14 cellular contexts compared by ENCODE assay signal in genomic region chr7:39987641-39988347, GRCh38. TPM values are rescaled to one million over a fixed set of nuclear protein-coding genes. Genes with fewer than 3 reads are reported as not detected.
DNase-seq lines count a peak whose midpoint lies in the region; ATAC-seq and TF ChIP-seq lines count a peak whose summit lies in the region.
"Had no signal": no experiment of that assay in that cellular context is flagged by ENCODE, and none has a peak within 500 bp of the region (broad histone marks: within the 10 kb centered on the region; RNA-seq: fewer than 3 reads in every experiment).

No MANE protein-coding gene starts in this region.

- H3K9me3 Mint-ChIP-seq in activated T-cell treated with anti-CD3 and anti-CD28 coated beads, Interleukin-2, amount 50 U/mL, for 72 hours = no peaks in the 10 kb centered on the region
- no peaks in the 10 kb centered on the region for H3K9me3 Mint-ChIP-seq in stimulated activated naive CD8-positive, alpha-beta T cell treated with anti-CD3 and anti-CD28 coated beads, Interleukin-15, Interleukin-2, amounts not matched to agents 100 ng/mL and 50 ng/mL, for 24 hours

- no peaks in the 10 kb centered on the region for H3K27me3 Mint-ChIP-seq in activated T-cell treated with anti-CD3 and anti-CD28 coated beads, Interleukin-2, amount 50 U/mL, for 72 hours (ENCODE audit: low read depth)
- no peaks in the 10 kb centered on the region for H3K27me3 Mint-ChIP-seq in stimulated activated naive CD8-positive, alpha-beta T cell treated with anti-CD3 and anti-CD28 coated beads, Interleukin-15, Interleukin-2, amounts not matched to agents 100 ng/mL and 50 ng/mL, for 24 hours

- H3K4me1 Mint-ChIP-seq in activated T-cell treated with anti-CD3 and anti-CD28 coated beads, Interleukin-2, amount 50 U/mL, for 72 hours (ENCODE audit: low read depth) = peaks cover 48% of the 10 kb centered on the region
- H3K4me1 Mint-ChIP-seq in stimulated activated naive CD8-positive, alpha-beta T cell treated with anti-CD3 and anti-CD28 coated beads, Interleukin-15, Interleukin-2, amounts not matched to agents 100 ng/mL and 50 ng/mL, for 24 hours (ENCODE audit: low read depth) = peaks cover 52% of the 10 kb centered on the region

- no peaks in the 10 kb centered on the region for H3K9me3 ChIP-seq in SJCRH30 (replicated peaks)
- H3K9me3 ChIP-seq: pancreas, vagina had no signal

- H3K27ac ChIP-seq in SJCRH30 = no peak overlapping the region
- H3K27ac ChIP-seq: pancreas, vagina had no signal

- no peak for DNase-seq in Right ventricle myocardium superior
- DNase-seq in cardiac septum (ENCODE audit: low spot score) = no peak
- DNase-seq in activated T-cell treated with anti-CD3 and anti-CD28 coated beads, Interleukin-2, amount 50 U/mL, for 72 hours = no peak
- DNase-seq in head of caudate nucleus = peak in 35 of 42 donors; percentile 6 to 78 (median 41)
- no peak for DNase-seq in erythroblast (lab: John Stamatoyannopoulos, UW)
- no peak for DNase-seq in SJCRH30
- DNase-seq in NCI-H2227 treated with DMSO at 0.1 percent for 48 hours (lab: John Stamatoyannopoulos, UW) = no peak
- DNase-seq: activated CD4-positive, alpha-beta T cell treated with anti-CD3 and anti-CD28 coated beads for 1 hour; DMS79; mesenchymal stem cell; NCI-H1092 treated with DMSO at 0.1 percent for 48 hours; pancreas had no signal

- H3K4me1 ChIP-seq in SJCRH30 = no peaks in the 10 kb centered on the region

- intact Hi-C loops in Right ventricle myocardium superior (cut with DNase I) = no loop called here
- intact Hi-C loops in cardiac septum (cut with DNase I) = no loop called here
- intact Hi-C loops in head of caudate nucleus (cut with DNase I) = no loop called here

- no peak overlapping the region for H3K4me3 ChIP-seq in SJCRH30
- H3K4me3 ChIP-seq: pancreas, vagina had no signal

- TF ChIP-seq POLR2A in erythroblast (IDR thresholded peaks at IDR 0.05; ENCODE audit: low read length) = no peak

- ATAC-seq in Right ventricle myocardium superior (ENCODE audit: poor library complexity) = peak; percentile 29
- ATAC-seq in activated T-cell treated with anti-CD3 and anti-CD28 coated beads, Interleukin-2, amount 50 U/mL, for 72 hours (replicated peaks in 1 of 2) = peak; percentile 59 to 76

- peaks cover 9% of the 10 kb centered on the region for H3K36me3 ChIP-seq in SJCRH30
- H3K36me3 ChIP-seq: pancreas had no signal

- peak overlapping the region; percentile 8 for H3K27ac Mint-ChIP-seq in activated T-cell treated with anti-CD3 and anti-CD28 coated beads, Interleukin-2, amount 50 U/mL, for 72 hours
- H3K27ac Mint-ChIP-seq in stimulated activated naive CD8-positive, alpha-beta T cell treated with anti-CD3 and anti-CD28 coated beads, Interleukin-15, Interleukin-2, amounts not matched to agents 100 ng/mL and 50 ng/mL, for 24 hours = peak overlapping the region; percentile 51

- H3K4me3 Mint-ChIP-seq in activated T-cell treated with anti-CD3 and anti-CD28 coated beads, Interleukin-2, amount 50 U/mL, for 72 hours = peak overlapping the region; percentile 16 to 52
- H3K4me3 Mint-ChIP-seq in stimulated activated naive CD8-positive, alpha-beta T cell treated with anti-CD3 and anti-CD28 coated beads, Interleukin-15, Interleukin-2, amounts not matched to agents 100 ng/mL and 50 ng/mL, for 24 hours = no peak overlapping the region

- peaks cover 2 to 5% of the 10 kb centered on the region in 2 donors for H3K36me3 Mint-ChIP-seq in activated T-cell treated with anti-CD3 and anti-CD28 coated beads, Interleukin-2, amount 50 U/mL, for 72 hours (ENCODE audit: insufficient read depth in 2 of 2)
- peaks cover 28% of the 10 kb centered on the region for H3K36me3 Mint-ChIP-seq in stimulated activated naive CD8-positive, alpha-beta T cell treated with anti-CD3 and anti-CD28 coated beads, Interleukin-15, Interleukin-2, amounts not matched to agents 100 ng/mL and 50 ng/mL, for 24 hours (ENCODE audit: low read depth)

- H3K27me3 ChIP-seq in SJCRH30 = no peaks in the 10 kb centered on the region
- H3K27me3 ChIP-seq: pancreas, vagina had no signal

RNA-seq across cellular contexts. Expression of gene CDK13, which starts 37.7 kb away (rescaled TPM):
- total RNA-seq in Right ventricle myocardium superior = 18.1 TPM
- total RNA-seq in cardiac septum = 28.9 TPM
- total RNA-seq in activated T-cell treated with anti-CD3 and anti-CD28 coated beads, Interleukin-2, amount 50 U/mL, for 72 hours = 10 to 100 TPM; 47.6 to 48.2 TPM
- total RNA-seq in SJCRH30 (2014; rRNA removed; shearing (Covaris generic)) = 55.8 and 70.5 TPM in 2 replicates

Comparison
In these comparisons a context has a peak if more than half of its experiments do, and no peak if none do; other contexts are left out.
1. DNase-seq: peak in head of caudate nucleus (35 of 42); none in Right ventricle myocardium superior (single experiment), cardiac septum (single experiment), activated T-cell treated with anti-CD3 and anti-CD28 coated beads, Interleukin-2, amount 50 U/mL, for 72 hours (0 of 2), erythroblast (0 of 2), SJCRH30 (0 of 2) and NCI-H2227 treated with DMSO at 0.1 percent for 48 hours (single experiment).